Comparison of ENCODE assay signal across 8 cellular contexts in genomic region chr5:128674837-128675446, GRCh38.
DNase-seq lines count a peak whose midpoint lies in the region; ATAC-seq and TF ChIP-seq lines count a peak whose summit lies in the region.

No MANE protein-coding gene starts in this region.

- no peaks in the 10 kb centered on the region for H3K9me3 ChIP-seq in upper lobe of left lung

- no peaks in the 10 kb centered on the region for H3K4me1 Mint-ChIP-seq in activated naive CD8-positive, alpha-beta T cell treated with anti-CD3 and anti-CD28 coated beads, Interleukin-2, amount 10 ng/mL, durations not matched to agents 7 days and 5 days

- in situ Hi-C loops in Caki2 (cut with HindIII; ENCODE audit: low pct_unique_long_range_greater_than_20kb, low sequenced_read_pairs), result no loop called here

- TF ChIP-seq EP300 in upper lobe of left lung (IDR thresholded peaks at IDR 0.05), result no peak

- no peaks in the 10 kb centered on the region for H3K4me1 ChIP-seq in upper lobe of left lung

- no peaks in the 10 kb centered on the region for H3K36me3 ChIP-seq in kidney epithelial cell (ENCODE audit: control insufficient read depth, insufficient read depth, low read length)
- H3K36me3 ChIP-seq in upper lobe of left lung, result no peaks in the 10 kb centered on the region

- ATAC-seq in GM18907 (IDR thresholded peaks at IDR 0.05; ENCODE audit: unreplicated experiment), result peak; percentile 86
- peak; percentile 97 for ATAC-seq in HG03039 (IDR thresholded peaks at IDR 0.05; ENCODE audit: unreplicated experiment)
- no peak for ATAC-seq in activated naive CD8-positive, alpha-beta T cell treated with anti-CD3 and anti-CD28 coated beads, Interleukin-2, amount 10 ng/mL, durations not matched to agents 7 days and 5 days (ENCODE audit: low read depth)
- peak in 1 of 2 donors; percentile 62 for ATAC-seq in upper lobe of left lung (ENCODE audit: low FRiP score in 2 of 2)

- WGBS in upper lobe of left lung, 2 donors, result 36 to 50% methylated on average over 3 of the region's 3 CpGs

- POLR2A ChIA-PET in activated naive CD8-positive, alpha-beta T cell treated with anti-CD3 and anti-CD28 coated beads, Interleukin-2, amount 10 ng/mL, durations not matched to agents 7 days and 5 days (lab: Charles Lee), result no interaction called here

- TF ChIP-seq POLR2A in upper lobe of left lung (IDR thresholded peaks at IDR 0.05), result no peak

- H3K4me3 ChIP-seq in kidney epithelial cell (ENCODE audit: low read depth, low read length) (no peak overlapping the region), upper lobe of left lung (no peak overlapping the region)

- no peaks in the 10 kb centered on the region for H3K9me3 Mint-ChIP-seq in activated naive CD8-positive, alpha-beta T cell treated with anti-CD3 and anti-CD28 coated beads, Interleukin-2, amount 10 ng/mL, durations not matched to agents 7 days and 5 days

- TF ChIP-seq CTCF in kidney epithelial cell (IDR thresholded peaks at IDR 0.05; ENCODE audit: insufficient read depth, low read length, poor library complexity, severe bottlenecking), result peak; percentile 78
- peak in 5 of 6 experiments; percentile 22 to 38 (median 28) for TF ChIP-seq CTCF in upper lobe of left lung (IDR thresholded peaks at IDR 0.05)

- H3K27me3 ChIP-seq in kidney epithelial cell (ENCODE audit: control insufficient read depth, insufficient read depth, low read length), result no peaks in the 10 kb centered on the region
- no peaks in the 10 kb centered on the region for H3K27me3 ChIP-seq in upper lobe of left lung

- H3K27me3 Mint-ChIP-seq in activated naive CD8-positive, alpha-beta T cell treated with anti-CD3 and anti-CD28 coated beads, Interleukin-2, amount 10 ng/mL, durations not matched to agents 7 days and 5 days, result no peaks in the 10 kb centered on the region

- DNase-seq in Caki2 (ENCODE audit: low read depth), result peak; percentile 31
- peak; percentile 55 for DNase-seq in NCI-H69 (lab: John Stamatoyannopoulos, UW)
- DNase-seq in activated naive CD8-positive, alpha-beta T cell treated with anti-CD3 and anti-CD28 coated beads, Interleukin-2, amount 10 ng/mL, durations not matched to agents 7 days and 5 days, result peak; percentile 27
- no peak for DNase-seq in kidney epithelial cell (ENCODE audit: low read depth)
- peak in 1 of 2 donors; percentile 26 for DNase-seq in upper lobe of left lung
- no peak for DNase-seq in effector CD8-positive, alpha-beta T cell (lab: John Stamatoyannopoulos, UW)

- H3K36me3 Mint-ChIP-seq in activated naive CD8-positive, alpha-beta T cell treated with anti-CD3 and anti-CD28 coated beads, Interleukin-2, amount 10 ng/mL, durations not matched to agents 7 days and 5 days, result no peaks in the 10 kb centered on the region

- no peak overlapping the region for H3K27ac ChIP-seq in upper lobe of left lung

- no peak overlapping the region for H3K4me3 Mint-ChIP-seq in activated naive CD8-positive, alpha-beta T cell treated with anti-CD3 and anti-CD28 coated beads, Interleukin-2, amount 10 ng/mL, durations not matched to agents 7 days and 5 days

- no peak overlapping the region for H3K27ac Mint-ChIP-seq in activated naive CD8-positive, alpha-beta T cell treated with anti-CD3 and anti-CD28 coated beads, Interleukin-2, amount 10 ng/mL, durations not matched to agents 7 days and 5 days

Comparison
In these comparisons a context has a peak if more than half of its experiments do, and no peak if none do; other contexts are left out.
1. DNase-seq: peak in Caki2 (single experiment), NCI-H69 (single experiment) and activated naive CD8-positive, alpha-beta T cell treated with anti-CD3 and anti-CD28 coated beads, Interleukin-2, amount 10 ng/mL, durations not matched to agents 7 days and 5 days (single experiment); none in kidney epithelial cell (single experiment) and effector CD8-positive, alpha-beta T cell (single experiment).